ENCODE assay signal across 12 cellular contexts in the genomic region with DNA sequence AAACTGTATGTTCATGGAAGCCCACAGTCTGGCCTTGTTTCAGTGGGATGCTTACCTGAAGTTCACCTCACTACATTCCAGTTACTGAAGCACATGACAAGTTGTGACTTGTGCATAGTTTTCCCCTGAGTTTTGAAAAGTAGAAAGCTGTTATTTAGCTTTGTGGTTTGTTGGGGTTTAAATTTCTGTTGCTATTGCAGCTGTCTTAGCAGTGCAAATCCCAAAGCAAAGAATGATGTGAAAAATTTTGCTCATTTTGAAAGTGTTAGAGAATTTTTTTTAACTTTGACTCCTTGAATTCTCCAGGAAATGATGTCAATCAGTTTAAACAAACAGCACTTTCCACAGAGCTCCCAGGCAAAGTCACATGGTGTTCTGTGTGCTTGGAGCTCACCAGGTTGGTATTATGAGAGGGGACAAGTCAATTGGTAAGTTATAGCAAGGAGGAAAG.
DNase-seq lines count a peak whose midpoint lies in the region; FAIRE-seq and TF ChIP-seq lines count a peak whose summit lies in the region.
"Had no signal": no experiment of that assay in that cellular context is flagged by ENCODE, and none has a peak within 500 bp of the region (broad histone marks: within the 10 kb centered on the region; RNA-seq: fewer than 3 reads in every experiment).

No MANE protein-coding gene starts in this region.

- H3K18ac ChIP-seq in mesenchymal stem cell (ENCODE audit: low read depth in 1 of 2, low read length in 2 of 2): no peak overlapping the region

- no peak overlapping the region for H2BK15ac ChIP-seq in mesenchymal stem cell (ENCODE audit: low read depth, poor library complexity, severe bottlenecking)

- no peak for TF ChIP-seq POLR2A in suprapubic skin (IDR thresholded peaks at IDR 0.05)

- H2AK5ac ChIP-seq in mesenchymal stem cell (ENCODE audit: low read length, severe bottlenecking): no peak overlapping the region

- TF ChIP-seq CTCF in BJ (IDR thresholded peaks at IDR 0.05; ENCODE audit: insufficient read depth, low read depth, low read length) (no peak), bronchial epithelial cell (IDR thresholded peaks at IDR 0.05; ENCODE audit: insufficient read depth, low read length, severe bottlenecking) (no peak), GM10266 (IDR thresholded peaks at IDR 0.05; ENCODE audit: control insufficient read depth, insufficient read depth, low read depth, missing control alignments) (no peak), suprapubic skin (IDR thresholded peaks at IDR 0.05) (no peak)

- FAIRE-seq in bronchial epithelial cell (lab: Jason Lieb, UNC): no peak

- H4K8ac ChIP-seq in mesenchymal stem cell (ENCODE audit: low read length): no peak overlapping the region

- no peak overlapping the region for H3K4ac ChIP-seq in mesenchymal stem cell (ENCODE audit: low read depth in 1 of 2, low read length in 2 of 2)

- H4K91ac ChIP-seq in mesenchymal stem cell (ENCODE audit: low read length): no peak overlapping the region

- H3K27me3 ChIP-seq in BJ (ENCODE audit: control insufficient read depth, insufficient read depth, low read length) (no peaks in the 10 kb centered on the region; the same call in 1 of the 2 replicates), HUES48 (ENCODE audit: control insufficient read depth, insufficient read depth, low read length) (no peaks in the 10 kb centered on the region), bronchial epithelial cell (ENCODE audit: control insufficient read depth, insufficient read depth, low read length) (no peaks in the 10 kb centered on the region), mesenchymal stem cell (ENCODE audit: control insufficient read depth in 1 of 2, insufficient read depth in 1 of 2, low read length in 2 of 2) (no peaks in the 10 kb centered on the region), suprapubic skin (no peaks in the 10 kb centered on the region)
- H3K27me3 ChIP-seq: esophagus muscularis mucosa had no signal

- no peak overlapping the region for H2AFZ ChIP-seq in mesenchymal stem cell (ENCODE audit: low read depth, low read length)

- H3K36me3 ChIP-seq in BJ (ENCODE audit: control insufficient read depth, insufficient read depth, low read length) (no peaks in the 10 kb centered on the region), HUES48 (ENCODE audit: control insufficient read depth, insufficient read depth, low read length) (no peaks in the 10 kb centered on the region), bronchial epithelial cell (ENCODE audit: control insufficient read depth, insufficient read depth, low read length) (no peaks in the 10 kb centered on the region), mesenchymal stem cell (ENCODE audit: control insufficient read depth in 1 of 2, insufficient read depth in 2 of 2, low read depth in 1 of 2, low read length in 2 of 2) (no peaks in the 10 kb centered on the region), suprapubic skin (no peaks in the 10 kb centered on the region)
- H3K36me3 ChIP-seq: esophagus muscularis mucosa had no signal

- POLR2A ChIA-PET in BJ (lab: Charles Lee): no interaction called here

- H3K27ac ChIP-seq in HUES48 (ENCODE audit: low read depth, low read length): peak overlapping the region; percentile 76
- H3K27ac ChIP-seq in mesenchymal stem cell (ENCODE audit: low read length, poor library complexity, severe bottlenecking): peak overlapping the region; percentile 93
- H3K27ac ChIP-seq in suprapubic skin: no peak overlapping the region
- H3K27ac ChIP-seq: esophagus muscularis mucosa had no signal

- CTCF ChIA-PET in BJ (lab: Yijun Ruan, JAX): interaction anchor here (1.2 kb wide), 1 partner anchor 122 kb away, joined by 3 read pairs; no protein-coding TSS in a partner anchor

- H3K4me1 ChIP-seq in HUES48 (ENCODE audit: control insufficient read depth, insufficient read depth, low read length): peaks cover 37% of the 10 kb centered on the region
- H3K4me1 ChIP-seq in mesenchymal stem cell (ENCODE audit: control insufficient read depth, insufficient read depth, low read depth, low read length): no peaks in the 10 kb centered on the region
- H3K4me1 ChIP-seq in suprapubic skin: peaks cover 18% of the 10 kb centered on the region

- no peak overlapping the region for H2BK120ac ChIP-seq in mesenchymal stem cell (ENCODE audit: low read depth, low read length)

- H3K23ac ChIP-seq in mesenchymal stem cell (ENCODE audit: low read length in 2 of 2): no peak overlapping the region

- no peaks in the 10 kb centered on the region for H3K79me1 ChIP-seq in mesenchymal stem cell (replicated peaks; ENCODE audit: low read length, poor library complexity, severe bottlenecking)

- no peak overlapping the region for H3K14ac ChIP-seq in mesenchymal stem cell (ENCODE audit: low read length in 2 of 2)

- no peak overlapping the region for H3K4me3 ChIP-seq in BJ (ENCODE audit: low read depth, low read length)
- H3K4me3 ChIP-seq in HUES48 (ENCODE audit: low read depth, low read length): no peak overlapping the region
- no peak overlapping the region for H3K4me3 ChIP-seq in bronchial epithelial cell (ENCODE audit: low read depth, low read length)
- H3K4me3 ChIP-seq in mesenchymal stem cell (ENCODE audit: insufficient read depth in 1 of 2, low read depth in 1 of 2, low read length in 2 of 2): no peak overlapping the region
- H3K4me3 ChIP-seq in suprapubic skin: no peak overlapping the region
- H3K4me3 ChIP-seq: esophagus muscularis mucosa had no signal

- H3K4me2 ChIP-seq in mesenchymal stem cell (ENCODE audit: low read length, poor library complexity, severe bottlenecking): no peak overlapping the region

- H2BK5ac ChIP-seq in mesenchymal stem cell (ENCODE audit: low read depth, low read length, poor library complexity, severe bottlenecking): no peak overlapping the region

- H3K9ac ChIP-seq in HUES48 (ENCODE audit: low read depth, low read length) (no peak overlapping the region), mesenchymal stem cell (ENCODE audit: low read length) (no peak overlapping the region)

- H3K9me3 ChIP-seq in HUES48 (ENCODE audit: control insufficient read depth, insufficient read depth, low read length) (peaks cover 18% of the 10 kb centered on the region), mesenchymal stem cell (ENCODE audit: control insufficient read depth, low read length) (peaks cover 20% of the 10 kb centered on the region), suprapubic skin (no peaks in the 10 kb centered on the region)
- H3K9me3 ChIP-seq: esophagus muscularis mucosa had no signal

- no peak overlapping the region for H2BK12ac ChIP-seq in mesenchymal stem cell (ENCODE audit: low read length in 2 of 2)

- TF ChIP-seq EP300 in suprapubic skin (IDR thresholded peaks at IDR 0.05): no peak

- DNase-seq in BJ (ENCODE audit: low read depth) (peak; percentile 35), bronchial epithelial cell (ENCODE audit: low read depth) (peak; percentile 89), mesenchymal stem cell (peak; percentile 69), GM10266 (ENCODE audit: extremely low spot score) (no peak), suprapubic skin (ENCODE audit: low spot score in 2 of 2) (no peak), NCI-H2081 (lab: John Stamatoyannopoulos, UW) (no peak)
- no peak for DNase-seq in stimulated activated CD8-positive, alpha-beta memory T cell treated with anti-CD3 and anti-CD28 coated beads, Interleukin-4, amount 100 ng/mL, for 48 hours
- DNase-seq: activated T-cell treated with anti-CD3 and anti-CD28 coated beads, Interleukin-2, amount 50 U/mL, for 4 hours; COR-L47; NCI-H1694 had no signal

Comparison
In these comparisons a context has a peak if more than half of its experiments do, and no peak if none do; other contexts are left out.
1. DNase-seq: peak in BJ (single experiment), bronchial epithelial cell (single experiment) and mesenchymal stem cell (single experiment); none in stimulated activated CD8-positive, alpha-beta memory T cell treated with anti-CD3 and anti-CD28 coated beads, Interleukin-4, amount 100 ng/mL, for 48 hours (single experiment), GM10266 (single experiment), suprapubic skin (0 of 2) and NCI-H2081 (0 of 2).